1 cellular context compared by ENCODE assay signal in genomic region chr11:95193541-95193940, GRCh38.
TF ChIP-seq lines count a peak whose summit lies in the region.

No MANE protein-coding gene starts in this region.

TF ChIP-seq in K562, 482 proteins besides CTCF, POLR2A, EP300 and RAD21 (continued from another document):
- TF ChIP-seq RREB1 (CRISPR knock-in tag; IDR thresholded peaks at IDR 0.05): no peak
